In the genomic region with DNA sequence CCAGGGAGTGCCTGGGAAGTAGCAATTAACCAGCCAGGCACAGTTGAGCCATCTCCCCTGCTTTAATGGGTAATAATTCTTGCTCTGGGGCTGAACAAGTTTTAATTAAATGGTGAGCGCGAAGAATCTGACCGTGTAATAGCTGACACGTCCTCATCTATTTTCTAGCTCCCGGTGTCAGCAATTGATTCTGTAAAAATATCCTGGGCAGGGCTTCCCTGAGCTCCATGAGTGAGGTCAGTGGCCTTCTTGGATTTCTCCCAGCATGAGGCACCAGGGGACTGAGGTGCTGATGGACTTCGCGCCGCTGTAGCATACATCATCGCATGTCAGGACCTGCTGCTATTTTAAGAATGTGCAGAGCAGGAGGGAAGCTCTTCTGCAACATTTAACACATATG, we compare ENCODE assay signal across 9 cellular contexts. TPM values are rescaled to one million over a fixed set of nuclear protein-coding genes. Genes with fewer than 3 reads are reported as not detected.
DNase-seq lines count a peak whose midpoint lies in the region; ATAC-seq, FAIRE-seq and TF ChIP-seq lines count a peak whose summit lies in the region.
"Had no signal": no experiment of that assay in that cellular context is flagged by ENCODE, and none has a peak within 500 bp of the region (broad histone marks: within the 10 kb centered on the region; RNA-seq: fewer than 3 reads in every experiment).

No MANE protein-coding gene starts in this region.

- FAIRE-seq in pancreas (lab: Jason Lieb, UNC) = no peak
- FAIRE-seq: colon had no signal

- TF ChIP-seq CTCF in HCT116 (IDR thresholded peaks at IDR 0.05 in 2 of 3, conservative IDR thresholded peaks at IDR 0.05 in 1 of 3; ENCODE audit: borderline replicate concordance in 1 of 3, insufficient read depth in 1 of 3, low read depth in 2 of 3, low read length in 2 of 3) = no peak
- no peak for TF ChIP-seq CTCF in Peyer's patch (IDR thresholded peaks at IDR 0.05)
- no peak for TF ChIP-seq CTCF in foreskin keratinocyte (conservative IDR thresholded peaks at IDR 0.05)
- TF ChIP-seq CTCF in pancreas (IDR thresholded peaks at IDR 0.05) = no peak

- H3K9ac ChIP-seq in HCT116 (ENCODE audit: low read length) = peak overlapping the region; percentile 60

- POLR2A ChIA-PET in HCT116 (lab: Charles Lee) = no interaction called here

- no peak for DNase-seq in HCT116 (ENCODE audit: low read depth, low spot score)
- peak in 2 of 3 donors; percentile 79 to 87 for DNase-seq in Peyer's patch
- DNase-seq in foreskin keratinocyte = peak; percentile 30 to 60
- peak in 3 of 6 donors; percentile 35 to 49 (median 36) for DNase-seq in pancreas
- no peak for DNase-seq in activated T-cell treated with anti-CD3 and anti-CD28 coated beads, Interleukin-2, amount 50 U/mL, for 48 hours
- no peak for DNase-seq in NCI-H1436 (lab: John Stamatoyannopoulos, UW)

- H4K20me1 ChIP-seq in HCT116 (ENCODE audit: insufficient read depth) = no peaks in the 10 kb centered on the region

- ATAC-seq in HCT116 = no peak
- no peak for ATAC-seq in foreskin keratinocyte
- ATAC-seq in pancreas = peak in 3 of 4 donors; percentile 7 to 37 (median 29)
- ATAC-seq in GM18511 (IDR thresholded peaks at IDR 0.05; ENCODE audit: unreplicated experiment) = no peak
- ATAC-seq in GM21526 (IDR thresholded peaks at IDR 0.05; ENCODE audit: low FRiP score, unreplicated experiment) = no peak

- RAD21 ChIA-PET in HCT116 (lab: Charles Lee; ENCODE audit: low non-redundant PET in 1 of 2, low total read pairs in 2 of 2, uncharacterized antibody in 2 of 2, unreplicated experiment in 2 of 2) = no interaction called here

- TF ChIP-seq POLR2A in HCT116 (IDR thresholded peaks at IDR 0.05; ENCODE audit: borderline replicate concordance, extremely low read depth, insufficient read depth, insufficient read length) = no peak
- TF ChIP-seq POLR2A in Peyer's patch (IDR thresholded peaks at IDR 0.05) = peak in 1 of 2 donors; percentile 38

- peaks cover 80% of the 10 kb centered on the region for H3K79me2 ChIP-seq in HCT116 (ENCODE audit: insufficient read depth, low read length)

- H3K4me2 ChIP-seq in HCT116 (ENCODE audit: low read length) = peak overlapping the region; percentile 87

- H3K9me3 ChIP-seq in HCT116 (ENCODE audit: control insufficient read depth in 1 of 2, insufficient read depth in 1 of 2, low read depth in 1 of 2, low read length in 2 of 2) (no peaks in the 10 kb centered on the region), Peyer's patch (no peaks in the 10 kb centered on the region), pancreas (no peaks in the 10 kb centered on the region)

- H2AFZ ChIP-seq in HCT116 (ENCODE audit: low read depth, low read length, poor library complexity, severe bottlenecking) = no peak overlapping the region

- 52 to 58% methylated on average over 9 of the region's 9 CpGs for WGBS in pancreas, 2 donors

- no peaks in the 10 kb centered on the region for H3K9me2 ChIP-seq in HCT116 (ENCODE audit: insufficient read depth)

- H3K27ac ChIP-seq in HCT116 (ENCODE audit: low read depth, low read length) (peak overlapping the region; percentile 88), Peyer's patch (peak overlapping the region in 3 of 4 donors; percentile 81 to 91 (median 86)), foreskin keratinocyte (no peak overlapping the region), pancreas (peak overlapping the region in 3 of 4 donors; percentile 25 to 92 (median 88))

- TF ChIP-seq RAD21 in HCT116 (IDR thresholded peaks at IDR 0.05; ENCODE audit: low read depth) = no peak

- H3K36me3 ChIP-seq in HCT116 (ENCODE audit: control insufficient read depth in 1 of 2, insufficient read depth in 2 of 2, low read length in 2 of 2) (no peaks in the 10 kb centered on the region; a peak in 1 of 4 replicates), Peyer's patch (no peaks in the 10 kb centered on the region), pancreas (no peaks in the 10 kb centered on the region)

- H3K4me3 ChIP-seq in HCT116 (replicated peaks in 1 of 2; ENCODE audit: low read depth in 1 of 2, low read length in 2 of 2) = no peak overlapping the region
- peak overlapping the region in 2 of 4 donors; percentile 50 to 51 for H3K4me3 ChIP-seq in Peyer's patch
- peak overlapping the region in 1 of 4 donors; percentile 45 for H3K4me3 ChIP-seq in pancreas

- no TSS peak for BruUV-seq in HCT116 (replicated peaks; lab: Mats Ljungman, UMichigan)

- CTCF ChIA-PET in HCT116 (lab: Charles Lee) = no interaction called here

- no peaks in the 10 kb centered on the region for H3K27me3 ChIP-seq in HCT116 (ENCODE audit: insufficient read depth, low read length)
- H3K27me3 ChIP-seq in Peyer's patch = no peaks in the 10 kb centered on the region
- no peaks in the 10 kb centered on the region for H3K27me3 ChIP-seq in foreskin keratinocyte
- no peaks in the 10 kb centered on the region for H3K27me3 ChIP-seq in pancreas

- peaks cover 49 to 68% of the 10 kb centered on the region in 2 experiments for H3K4me1 ChIP-seq in HCT116 (ENCODE audit: control insufficient read depth in 1 of 2, insufficient read depth in 2 of 2, low read length in 2 of 2)
- H3K4me1 ChIP-seq in Peyer's patch = peaks cover 0 to 59% (median 7%) of the 10 kb centered on the region in 4 donors
- peaks cover 34% of the 10 kb centered on the region for H3K4me1 ChIP-seq in foreskin keratinocyte
- peaks cover 7 to 40% (median 23%) of the 10 kb centered on the region in 3 donors for H3K4me1 ChIP-seq in pancreas

- intact Hi-C loops in HCT116 (cut with micrococcal nuclease) (loop anchor here (10.0 kb wide), 1 partner anchor 51 kb away; no protein-coding TSS in a partner anchor), pancreas (cut with DNase I) (no loop called here)

TF ChIP-seq in HCT116, 20 proteins besides CTCF, POLR2A, EP300 and RAD21:
- TF ChIP-seq ATF3 (IDR thresholded peaks at IDR 0.05) = no peak
- no peak for TF ChIP-seq CBX3 (IDR thresholded peaks at IDR 0.05; ENCODE audit: low read depth)
- no peak; the same call in 1 of the 2 replicates for TF ChIP-seq MAX (IDR thresholded peaks at IDR 0.05)
- no peak for TF ChIP-seq POLR2AphosphoS5 (IDR thresholded peaks at IDR 0.05; ENCODE audit: low read depth, low read length)
- TF ChIP-seq ELF1 (IDR thresholded peaks at IDR 0.05; ENCODE audit: borderline replicate concordance, low read depth) = no peak
- TF ChIP-seq, protein P1, sequence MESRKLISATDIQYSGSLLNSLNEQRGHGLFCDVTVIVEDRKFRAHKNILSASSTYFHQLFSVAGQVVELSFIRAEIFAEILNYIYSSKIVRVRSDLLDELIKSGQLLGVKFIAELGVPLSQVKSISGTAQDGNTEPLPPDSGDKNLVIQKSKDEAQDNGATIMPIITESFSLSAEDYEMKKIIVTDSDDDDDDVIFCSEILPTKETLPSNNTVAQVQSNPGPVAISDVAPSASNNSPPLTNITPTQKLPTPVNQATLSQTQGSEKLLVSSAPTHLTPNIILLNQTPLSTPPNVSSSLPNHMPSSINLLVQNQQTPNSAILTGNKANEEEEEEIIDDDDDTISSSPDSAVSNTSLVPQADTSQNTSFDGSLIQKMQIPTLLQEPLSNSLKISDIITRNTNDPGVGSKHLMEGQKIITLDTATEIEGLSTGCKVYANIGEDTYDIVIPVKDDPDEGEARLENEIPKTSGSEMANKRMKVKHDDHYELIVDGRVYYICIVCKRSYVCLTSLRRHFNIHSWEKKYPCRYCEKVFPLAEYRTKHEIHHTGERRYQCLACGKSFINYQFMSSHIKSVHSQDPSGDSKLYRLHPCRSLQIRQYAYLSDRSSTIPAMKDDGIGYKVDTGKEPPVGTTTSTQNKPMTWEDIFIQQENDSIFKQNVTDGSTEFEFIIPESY (IDR thresholded peaks at IDR 0.05; ENCODE audit: extremely low read depth, insufficient replicate concordance, low read length) = no peak
- TF ChIP-seq SIN3A (IDR thresholded peaks at IDR 0.05; ENCODE audit: low read depth) = no peak
- TF ChIP-seq EZH2 (IDR thresholded peaks at IDR 0.05) = no peak
- TF ChIP-seq EGR1 (IDR thresholded peaks at IDR 0.05; ENCODE audit: low read depth) = no peak
- no peak for TF ChIP-seq FOSL1 (IDR thresholded peaks at IDR 0.05; ENCODE audit: low read depth)
- no peak for TF ChIP-seq SRF (IDR thresholded peaks at IDR 0.05; ENCODE audit: low read depth)
- no peak for TF ChIP-seq SP1 (IDR thresholded peaks at IDR 0.05; ENCODE audit: low read depth)
- TF ChIP-seq YY1 (IDR thresholded peaks at IDR 0.05; ENCODE audit: extremely low read depth, insufficient replicate concordance, low read depth, low read length) = no peak
- TF ChIP-seq CEBPB (IDR thresholded peaks at IDR 0.05; ENCODE audit: low read depth) = no peak
- TF ChIP-seq ZNF274 (IDR thresholded peaks at IDR 0.05; ENCODE audit: low read depth, low read length) = no peak

RNA-seq across cellular contexts. Expression of gene SIPA1L3, which starts 27.0 kb away (rescaled TPM):
- total RNA-seq in HCT116 (2021; ENCODE audit: unreplicated experiment) (41.8 TPM), Peyer's patch (100 to 1,000 TPM in 3 of 4 donors, 10 to 100 TPM in 1; 63.5 to 304 (median 264) TPM), foreskin keratinocyte (17.2 and 17.7 TPM in 2 replicates), pancreas (10 to 100 TPM; 24.3 to 44.8 (median 25.8) TPM)
- 24.7 and 31.1 TPM in 2 replicates for polyA plus RNA-seq in HCT116 (2012)
- polyA plus RNA-seq in foreskin keratinocyte (3.0 and 3.8 TPM in 2 replicates), pancreas (10 to 100 TPM; 19.7 to 33.5 TPM)

RNA-seq across cellular contexts. Expression of gene WDR87, which starts 27.6 kb away (rescaled TPM):
- not detected for total RNA-seq in HCT116 (2021; ENCODE audit: unreplicated experiment)
- polyA plus RNA-seq in HCT116 (2012) = not detected in 2 replicates
- total RNA-seq in Peyer's patch = not detected
- not detected in 2 replicates for total RNA-seq in foreskin keratinocyte
- polyA plus RNA-seq in foreskin keratinocyte = not detected in 2 replicates
- not detected for total RNA-seq in pancreas
- polyA plus RNA-seq in pancreas = under 1 TPM; 0.02 to 0.04 TPM

Comparison
In these comparisons a context has a peak if more than half of its experiments do, and no peak if none do; other contexts are left out.
1. ATAC-seq: peak in pancreas (3 of 4); none in HCT116 (single experiment), foreskin keratinocyte (single experiment), GM18511 (single experiment) and GM21526 (single experiment).
2. DNase-seq: peak in Peyer's patch (2 of 3) and foreskin keratinocyte (2 of 2); none in HCT116 (single experiment), activated T-cell treated with anti-CD3 and anti-CD28 coated beads, Interleukin-2, amount 50 U/mL, for 48 hours (0 of 2) and NCI-H1436 (single experiment).